ENCODE assay signal across 8 cellular contexts in the genomic region with DNA sequence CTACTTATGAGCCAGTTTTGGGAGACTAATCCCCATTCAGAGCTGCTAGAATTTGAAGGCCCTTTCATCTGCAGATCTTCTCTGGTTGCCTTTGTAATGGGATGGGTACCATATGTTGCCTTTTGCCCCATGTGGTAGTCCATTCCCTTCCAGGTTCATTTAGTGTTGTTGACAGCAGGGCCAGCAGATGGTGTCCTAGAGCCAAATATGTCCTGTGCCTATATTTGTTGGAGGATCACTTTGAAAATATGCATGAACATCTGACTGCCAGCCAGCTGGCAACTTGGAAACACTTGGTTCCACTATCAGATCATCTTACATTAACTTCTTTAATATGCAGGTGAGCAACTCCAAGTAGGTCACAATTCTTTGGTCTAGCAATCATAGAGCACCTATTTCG. TPM values are rescaled to one million over a fixed set of nuclear protein-coding genes. Genes with fewer than 3 reads are reported as not detected.
DNase-seq lines count a peak whose midpoint lies in the region; FAIRE-seq and TF ChIP-seq lines count a peak whose summit lies in the region.

No MANE protein-coding gene starts in this region.

- H3K9me3 ChIP-seq in kidney (ENCODE audit: control insufficient read depth in 1 of 2, low read length in 2 of 2) = no peaks in the 10 kb centered on the region
- H3K9me3 ChIP-seq in vagina = no peaks in the 10 kb centered on the region

- no peaks in the 10 kb centered on the region for H3K27me3 ChIP-seq in vagina

- CTCF ChIA-PET in HEK293T (lab: Yijun Ruan, JAX) = interaction anchor here (1.2 kb wide), 1 partner anchor 673 kb away, joined by 4 read pairs; no protein-coding TSS in a partner anchor

- DNase-seq in GM12865 (ENCODE audit: low read depth) (peak; percentile 57), HEK293T (ENCODE audit: extremely low spot score) (peak; percentile 65), NCI-H1417 treated with DMSO at 0.1 percent for 48 hours (lab: John Stamatoyannopoulos, UW) (peak; percentile 45), T-helper 1 cell (peak in 4 of 5 donors; percentile 26 to 54 (median 30)), brain pericyte (ENCODE audit: low read depth, low spot score) (peak; percentile 30), kidney (no peak), vagina (ENCODE audit: extremely low spot score in 2 of 2) (no peak)
- DNase-seq in stimulated activated CD4-positive, alpha-beta T cell treated with anti-CD3 and anti-CD28 coated beads, Interleukin-4, amount 100 ng/mL, for 48 hours (ENCODE audit: low read depth in 2 of 2) = peak; percentile 24 to 25

- no peaks in the 10 kb centered on the region for H3K36me3 ChIP-seq in kidney (ENCODE audit: control insufficient read depth in 1 of 2, insufficient read depth in 2 of 2, low read length in 2 of 2)
- no peaks in the 10 kb centered on the region for H3K36me3 ChIP-seq in vagina

- H3K4me1 ChIP-seq in kidney (ENCODE audit: control insufficient read depth in 1 of 2, insufficient read depth in 1 of 2, low read depth in 1 of 2, low read length in 2 of 2) = no peaks in the 10 kb centered on the region
- H3K4me1 ChIP-seq in vagina = no peaks in the 10 kb centered on the region

- intact Hi-C loops in kidney (cut with DNase I) = no loop called here
- intact Hi-C loops in vagina (cut with DNase I) = no loop called here

- H3K27ac ChIP-seq in kidney (ENCODE audit: low read depth in 2 of 2, low read length in 2 of 2) (no peak overlapping the region), vagina (no peak overlapping the region)

- no peak for TF ChIP-seq POLR2A in vagina (IDR thresholded peaks at IDR 0.05)

- H3K4me3 ChIP-seq in GM12865 (ENCODE audit: low read depth, low read length) (no peak overlapping the region), kidney (ENCODE audit: low read length in 2 of 2) (no peak overlapping the region), vagina (no peak overlapping the region)

- no peak overlapping the region for H3K9ac ChIP-seq in kidney (ENCODE audit: low read length in 2 of 2)

- peak; percentile 21 for FAIRE-seq in kidney (lab: Jason Lieb, UNC)

- POLR2A ChIA-PET in HEK293T (lab: Yijun Ruan, JAX) = no interaction called here

- TF ChIP-seq CTCF in GM12865 (IDR thresholded peaks at IDR 0.05; ENCODE audit: insufficient read depth, low read depth, low read length, missing control alignments) (peak; percentile 64), kidney (IDR thresholded peaks at IDR 0.05; ENCODE audit: borderline replicate concordance, extremely low read depth, insufficient read depth) (peak; percentile 52), vagina (IDR thresholded peaks at IDR 0.05) (peak in 1 of 3 experiments; percentile 26)

TF ChIP-seq in HEK293T, 16 proteins besides CTCF, POLR2A, EP300 and RAD21:
- no peak for TF ChIP-seq FOXA1 (IDR thresholded peaks at IDR 0.05)
- no peak for TF ChIP-seq ELF4 (IDR thresholded peaks at IDR 0.05)
- no peak for TF ChIP-seq SUZ12 (IDR thresholded peaks at IDR 0.05)
- no peak for TF ChIP-seq TARDBP (IDR thresholded peaks at IDR 0.05)
- no peak for TF ChIP-seq NFRKB (IDR thresholded peaks at IDR 0.05)
- TF ChIP-seq L3MBTL2 (conservative IDR thresholded peaks at IDR 0.05) = no peak
- no peak for TF ChIP-seq HDGF (IDR thresholded peaks at IDR 0.05; ENCODE audit: borderline replicate concordance)
- TF ChIP-seq ZNF384 (IDR thresholded peaks at IDR 0.05) = no peak
- no peak for TF ChIP-seq CTBP1 (IDR thresholded peaks at IDR 0.05; ENCODE audit: borderline replicate concordance)
- no peak for TF ChIP-seq LEF1 (IDR thresholded peaks at IDR 0.05; ENCODE audit: borderline replicate concordance)
- TF ChIP-seq FOXM1 (IDR thresholded peaks at IDR 0.05; ENCODE audit: borderline replicate concordance) = no peak
- no peak for TF ChIP-seq ARNT (IDR thresholded peaks at IDR 0.05)
- no peak for TF ChIP-seq FOXK2 (IDR thresholded peaks at IDR 0.05)
- TF ChIP-seq, protein P1, sequence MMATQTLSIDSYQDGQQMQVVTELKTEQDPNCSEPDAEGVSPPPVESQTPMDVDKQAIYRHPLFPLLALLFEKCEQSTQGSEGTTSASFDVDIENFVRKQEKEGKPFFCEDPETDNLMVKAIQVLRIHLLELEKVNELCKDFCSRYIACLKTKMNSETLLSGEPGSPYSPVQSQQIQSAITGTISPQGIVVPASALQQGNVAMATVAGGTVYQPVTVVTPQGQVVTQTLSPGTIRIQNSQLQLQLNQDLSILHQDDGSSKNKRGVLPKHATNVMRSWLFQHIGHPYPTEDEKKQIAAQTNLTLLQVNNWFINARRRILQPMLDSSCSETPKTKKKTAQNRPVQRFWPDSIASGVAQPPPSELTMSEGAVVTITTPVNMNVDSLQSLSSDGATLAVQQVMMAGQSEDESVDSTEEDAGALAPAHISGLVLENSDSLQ (IDR thresholded peaks at IDR 0.05) = no peak
- no peak for TF ChIP-seq BHLHE40 (IDR thresholded peaks at IDR 0.05; ENCODE audit: borderline replicate concordance)
TF ChIP-seq in HEK293T: peak in this region for 0.

RNA-seq across cellular contexts. Expression of a gene that starts 30.4 kb away (rescaled TPM):
- 1.1 TPM for total RNA-seq in kidney
- not detected for polyA plus RNA-seq in kidney (ENCODE audit: insufficient read depth, low read depth, low replicate concordance)
- total RNA-seq in vagina = not detected

Comparison
In these comparisons a context has a peak if more than half of its experiments do, and no peak if none do; other contexts are left out.
1. DNase-seq: peak in GM12865 (single experiment), HEK293T (single experiment), NCI-H1417 treated with DMSO at 0.1 percent for 48 hours (single experiment), T-helper 1 cell (4 of 5), brain pericyte (single experiment) and stimulated activated CD4-positive, alpha-beta T cell treated with anti-CD3 and anti-CD28 coated beads, Interleukin-4, amount 100 ng/mL, for 48 hours (2 of 2); none in kidney (single experiment) and vagina (0 of 2).